8 cellular contexts compared by ENCODE assay signal in the genomic region with DNA sequence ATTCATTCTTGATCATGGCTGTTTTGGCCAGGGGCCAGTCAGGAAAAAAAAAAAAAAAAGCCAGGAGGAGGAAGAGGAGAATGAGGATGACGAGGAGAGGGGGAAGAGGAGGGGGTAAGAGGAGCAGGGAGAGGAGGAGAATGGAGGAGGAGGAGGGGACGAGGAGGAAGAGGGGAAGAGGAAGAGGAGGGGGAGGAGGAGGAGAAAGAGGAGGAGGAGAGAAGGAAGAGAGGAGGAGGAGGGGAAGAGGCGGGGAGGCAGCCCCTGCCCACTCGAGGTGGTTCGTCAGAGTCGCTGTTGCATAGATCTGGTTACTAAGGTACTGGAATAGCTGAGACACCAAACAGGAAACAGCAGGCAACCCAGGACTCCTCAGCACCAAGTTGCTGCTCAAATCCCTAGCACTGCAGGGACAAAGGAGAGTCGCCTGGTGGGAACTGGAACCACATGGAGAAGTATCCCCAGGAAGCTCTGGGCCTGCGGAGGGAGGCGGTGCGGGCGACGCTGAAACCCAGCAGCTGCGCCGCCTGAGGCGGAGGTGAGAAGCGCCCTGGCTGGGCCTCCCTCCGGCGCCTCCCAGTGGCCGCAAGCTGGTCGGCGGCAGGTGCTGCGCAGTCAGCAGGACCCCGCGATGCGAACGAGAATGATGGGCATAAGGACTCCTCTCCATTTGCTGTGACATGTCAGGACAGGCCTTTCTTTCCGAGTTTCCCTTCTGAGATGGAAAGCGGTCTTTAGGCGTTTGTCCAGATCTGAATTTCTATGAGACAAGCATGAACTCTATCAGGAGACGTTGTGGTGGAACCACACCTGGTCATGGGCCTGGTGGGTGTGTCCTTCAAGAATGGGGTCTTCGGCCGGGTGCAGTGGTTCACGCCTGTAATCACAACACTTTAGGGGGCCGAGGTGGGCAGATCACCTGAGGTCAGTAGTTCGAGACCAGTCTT. TPM values are rescaled to one million over a fixed set of nuclear protein-coding genes. Genes with fewer than 3 reads are reported as not detected.
DNase-seq lines count a peak whose midpoint lies in the region; ATAC-seq and TF ChIP-seq lines count a peak whose summit lies in the region.

No MANE protein-coding gene starts in this region.

- peak overlapping the region; percentile 68 for H3K4me3 Mint-ChIP-seq in activated T-helper 17 cell treated with anti-CD3 and anti-CD28 coated beads, Interleukin-2, amount 50 U/mL, for 72 hours
- H3K4me3 Mint-ChIP-seq in natural killer cell, result peak overlapping the region; percentile 66
- peak overlapping the region; percentile 50 for H3K4me3 Mint-ChIP-seq in stimulated activated memory B cell treated with anti-CD40 and anti-IgM and Interleukin-4, amounts not matched to agents 10 μg/mL and 1 μg/mL and 100 μg/mL, for 72 hours

- no peaks in the 10 kb centered on the region for H3K27me3 ChIP-seq in A673 (replicated peaks; ENCODE audit: insufficient read depth, low read depth, low read length, poor library complexity)

- H3K27me3 Mint-ChIP-seq in activated T-helper 17 cell treated with anti-CD3 and anti-CD28 coated beads, Interleukin-2, amount 50 U/mL, for 72 hours, result no peaks in the 10 kb centered on the region
- H3K27me3 Mint-ChIP-seq in natural killer cell (ENCODE audit: low read depth in 2 of 2), result peaks cover 0 to 6% of the 10 kb centered on the region in 2 donors
- H3K27me3 Mint-ChIP-seq in stimulated activated memory B cell treated with anti-CD40 and anti-IgM and Interleukin-4, amounts not matched to agents 10 μg/mL and 1 μg/mL and 100 μg/mL, for 72 hours, result no peaks in the 10 kb centered on the region

- intact Hi-C loops in A673 (cut with micrococcal nuclease; ENCODE audit: unreplicated experiment), result loop anchor here (2.0 kb wide), 1 partner anchor 141 kb away; no protein-coding TSS in a partner anchor
- intact Hi-C loops in natural killer cell (cut with micrococcal nuclease), result loop anchor here (1.0 kb wide), 1 partner anchor 142 kb away; no protein-coding TSS in a partner anchor

- no peaks in the 10 kb centered on the region for H3K4me1 Mint-ChIP-seq in activated T-helper 17 cell treated with anti-CD3 and anti-CD28 coated beads, Interleukin-2, amount 50 U/mL, for 72 hours
- H3K4me1 Mint-ChIP-seq in natural killer cell, result peaks cover 5 to 12% of the 10 kb centered on the region in 2 donors
- H3K4me1 Mint-ChIP-seq in stimulated activated memory B cell treated with anti-CD40 and anti-IgM and Interleukin-4, amounts not matched to agents 10 μg/mL and 1 μg/mL and 100 μg/mL, for 72 hours, result peaks cover 16% of the 10 kb centered on the region

- POLR2A ChIA-PET in A673 (lab: Charles Lee; ENCODE audit: low non-redundant PET), result no interaction called here

- TF ChIP-seq CTCF in A673 (conservative IDR thresholded peaks at IDR 0.05; ENCODE audit: low read depth, low read length), result peak; percentile 86
- TF ChIP-seq CTCF in natural killer cell (IDR thresholded peaks at IDR 0.05), result peak; percentile 99

- peak overlapping the region; percentile 81 for H3K27ac Mint-ChIP-seq in activated T-helper 17 cell treated with anti-CD3 and anti-CD28 coated beads, Interleukin-2, amount 50 U/mL, for 72 hours
- H3K27ac Mint-ChIP-seq in natural killer cell, result peak overlapping the region in 1 of 2 donors; percentile 71
- peak overlapping the region; percentile 89 for H3K27ac Mint-ChIP-seq in stimulated activated memory B cell treated with anti-CD40 and anti-IgM and Interleukin-4, amounts not matched to agents 10 μg/mL and 1 μg/mL and 100 μg/mL, for 72 hours

- no peak overlapping the region for H3K27ac ChIP-seq in A673 (ENCODE audit: low read depth, low read length, poor library complexity, severe bottlenecking)

- DNase-seq in A673 (ENCODE audit: low spot score) (peak; percentile 81), fibroblast of peridontal ligament (ENCODE audit: extremely low read depth) (peak; percentile 66), natural killer cell (peak; percentile 72)

- CTCF ChIA-PET in A673 (lab: Charles Lee), result interaction anchor here (0.6 to 1.5 kb wide), 5 partner anchors 22 to 1327 kb away, joined by 3 to 31 read pairs (median 4); no protein-coding TSS in a partner anchor

- no peaks in the 10 kb centered on the region for H3K36me3 Mint-ChIP-seq in activated T-helper 17 cell treated with anti-CD3 and anti-CD28 coated beads, Interleukin-2, amount 50 U/mL, for 72 hours (ENCODE audit: low read depth)
- H3K36me3 Mint-ChIP-seq in natural killer cell, result no peaks in the 10 kb centered on the region
- H3K36me3 Mint-ChIP-seq in stimulated activated memory B cell treated with anti-CD40 and anti-IgM and Interleukin-4, amounts not matched to agents 10 μg/mL and 1 μg/mL and 100 μg/mL, for 72 hours, result no peaks in the 10 kb centered on the region

- H3K9me3 Mint-ChIP-seq in activated T-helper 17 cell treated with anti-CD3 and anti-CD28 coated beads, Interleukin-2, amount 50 U/mL, for 72 hours, result no peaks in the 10 kb centered on the region
- no peaks in the 10 kb centered on the region for H3K9me3 Mint-ChIP-seq in natural killer cell
- H3K9me3 Mint-ChIP-seq in stimulated activated memory B cell treated with anti-CD40 and anti-IgM and Interleukin-4, amounts not matched to agents 10 μg/mL and 1 μg/mL and 100 μg/mL, for 72 hours, result no peaks in the 10 kb centered on the region

- no peak overlapping the region for H3K4me3 ChIP-seq in A673 (ENCODE audit: low read depth, low read length, poor library complexity, severe bottlenecking)

- H3K36me3 ChIP-seq in A673 (ENCODE audit: insufficient read depth, low read length, poor library complexity, severe bottlenecking), result no peaks in the 10 kb centered on the region

- ATAC-seq in GM18909 (IDR thresholded peaks at IDR 0.05; ENCODE audit: poor library complexity, unreplicated experiment) (peak; percentile 78), HG03521 (IDR thresholded peaks at IDR 0.05; ENCODE audit: unreplicated experiment) (peak; percentile 60), natural killer cell (peak; percentile 93 to 100 (median 100))
- peak; percentile 98 for ATAC-seq in activated T-helper 17 cell treated with anti-CD3 and anti-CD28 coated beads, Interleukin-2, amount 50 U/mL, for 72 hours (replicated peaks)
- ATAC-seq in stimulated activated memory B cell treated with anti-CD40 and anti-IgM and Interleukin-4, amounts not matched to agents 10 μg/mL and 1 μg/mL and 100 μg/mL, for 72 hours, result peak; percentile 91

- no peaks in the 10 kb centered on the region for H3K9me3 ChIP-seq in A673 (ENCODE audit: low read depth, low read length, poor library complexity, severe bottlenecking)

- BruUV-seq in A673 (replicated peaks; lab: Mats Ljungman, UMichigan), result no TSS peak

- no peaks in the 10 kb centered on the region for H3K4me1 ChIP-seq in A673 (ENCODE audit: insufficient read depth, low read length, poor library complexity, severe bottlenecking)

TF ChIP-seq in PFSK-1, 5 proteins besides CTCF, POLR2A, EP300 and RAD21:
- TF ChIP-seq, protein P1, sequence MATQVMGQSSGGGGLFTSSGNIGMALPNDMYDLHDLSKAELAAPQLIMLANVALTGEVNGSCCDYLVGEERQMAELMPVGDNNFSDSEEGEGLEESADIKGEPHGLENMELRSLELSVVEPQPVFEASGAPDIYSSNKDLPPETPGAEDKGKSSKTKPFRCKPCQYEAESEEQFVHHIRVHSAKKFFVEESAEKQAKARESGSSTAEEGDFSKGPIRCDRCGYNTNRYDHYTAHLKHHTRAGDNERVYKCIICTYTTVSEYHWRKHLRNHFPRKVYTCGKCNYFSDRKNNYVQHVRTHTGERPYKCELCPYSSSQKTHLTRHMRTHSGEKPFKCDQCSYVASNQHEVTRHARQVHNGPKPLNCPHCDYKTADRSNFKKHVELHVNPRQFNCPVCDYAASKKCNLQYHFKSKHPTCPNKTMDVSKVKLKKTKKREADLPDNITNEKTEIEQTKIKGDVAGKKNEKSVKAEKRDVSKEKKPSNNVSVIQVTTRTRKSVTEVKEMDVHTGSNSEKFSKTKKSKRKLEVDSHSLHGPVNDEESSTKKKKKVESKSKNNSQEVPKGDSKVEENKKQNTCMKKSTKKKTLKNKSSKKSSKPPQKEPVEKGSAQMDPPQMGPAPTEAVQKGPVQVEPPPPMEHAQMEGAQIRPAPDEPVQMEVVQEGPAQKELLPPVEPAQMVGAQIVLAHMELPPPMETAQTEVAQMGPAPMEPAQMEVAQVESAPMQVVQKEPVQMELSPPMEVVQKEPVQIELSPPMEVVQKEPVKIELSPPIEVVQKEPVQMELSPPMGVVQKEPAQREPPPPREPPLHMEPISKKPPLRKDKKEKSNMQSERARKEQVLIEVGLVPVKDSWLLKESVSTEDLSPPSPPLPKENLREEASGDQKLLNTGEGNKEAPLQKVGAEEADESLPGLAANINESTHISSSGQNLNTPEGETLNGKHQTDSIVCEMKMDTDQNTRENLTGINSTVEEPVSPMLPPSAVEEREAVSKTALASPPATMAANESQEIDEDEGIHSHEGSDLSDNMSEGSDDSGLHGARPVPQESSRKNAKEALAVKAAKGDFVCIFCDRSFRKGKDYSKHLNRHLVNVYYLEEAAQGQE (IDR thresholded peaks at IDR 0.05; ENCODE audit: insufficient read depth in 1 of 2, low read depth in 2 of 2, low read length in 2 of 2), result no peak
- TF ChIP-seq FOXP2 (optimal IDR thresholded peaks at IDR 0.05; ENCODE audit: borderline replicate concordance, extremely low read depth, extremely low read length, insufficient read depth), result peak; percentile 54

RNA-seq across cellular contexts. Expression of a gene that starts 17.5 kb away (rescaled TPM):
- not detected in 2 replicates for total RNA-seq in A673 (2021)
- polyA plus RNA-seq in PFSK-1 (2012; ENCODE audit: insufficient read length, low read depth), result not detected
- total RNA-seq in activated T-helper 17 cell treated with anti-CD3 and anti-CD28 coated beads, Interleukin-2, amount 50 U/mL, for 72 hours, result not detected
- total RNA-seq in natural killer cell, result not detected
